Comparison of ENCODE assay signal across 21 cellular contexts in the genomic region with DNA sequence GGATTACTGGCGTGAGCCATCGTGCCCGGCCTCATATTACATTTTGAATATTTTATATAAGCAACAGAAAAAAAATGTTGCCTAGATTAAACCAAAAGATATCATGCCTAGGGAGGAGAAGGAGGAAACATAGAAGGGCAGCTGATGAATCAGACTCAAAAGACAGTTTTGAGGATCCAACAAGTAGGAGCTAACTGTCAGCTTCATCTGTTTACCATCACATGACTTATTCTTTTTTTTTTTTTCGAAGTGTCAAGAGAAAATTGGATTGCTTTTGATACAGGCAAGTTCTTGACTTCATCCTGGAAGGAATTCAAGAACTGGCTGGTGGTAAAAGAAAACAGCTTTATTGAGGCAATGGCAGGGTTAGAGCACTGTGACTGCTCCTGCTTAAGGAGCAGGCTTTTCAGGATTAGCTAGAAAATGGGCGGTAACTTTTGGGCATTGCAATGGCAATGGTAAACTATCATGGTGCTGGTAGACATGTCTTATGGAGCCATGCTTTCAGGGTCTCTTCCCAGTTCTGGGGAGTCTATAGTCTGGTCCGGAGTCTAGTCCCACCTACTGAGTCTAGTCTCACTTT.
"Had no signal": no experiment of that assay in that cellular context is flagged by ENCODE, and none has a peak within 500 bp of the region (broad histone marks: within the 10 kb centered on the region; RNA-seq: fewer than 3 reads in every experiment).

No MANE protein-coding gene starts in this region.

- H3K4me1 ChIP-seq: breast epithelium, lower lobe of right lung, prostate gland, tibial nerve had no signal

- H3K27ac ChIP-seq: breast epithelium, esophagus muscularis mucosa, lower lobe of right lung, prostate gland, skin epidermis, tibial nerve had no signal

- H3K27me3 ChIP-seq: breast epithelium, esophagus muscularis mucosa, tibial nerve had no signal

- DNase-seq: activated CD4-positive, alpha-beta T cell treated with anti-CD3 and anti-CD28 coated beads, Interleukin-2, amount 10 ng/mL, durations not matched to agents 7 days and 5 days; activated CD8-positive, alpha-beta memory T cell treated with anti-CD3 and anti-CD28 coated beads for 24 hours; activated naive CD4-positive, alpha-beta T cell; activated naive CD8-positive, alpha-beta T cell treated with anti-CD3 and anti-CD28 coated beads, Interleukin-2, amount 10 ng/mL, durations not matched to agents 7 days and 5 days; activated T-cell treated with anti-CD3 and anti-CD28 coated beads for 4 hours; aorta; cerebellar nuclear complex; head of caudate nucleus; lower lobe of right lung; right cardiac atrium; stimulated activated CD4-positive, alpha-beta T cell treated with anti-CD3 and anti-CD28 coated beads, Interleukin-15, amount 100 ng/mL, for 24 hours; stimulated activated CD4-positive, alpha-beta T cell treated with anti-CD3 and anti-CD28 coated beads, Interleukin-4, amount 100 ng/mL, for 4 hours; stimulated activated CD8-positive, alpha-beta memory T cell treated with anti-CD3 and anti-CD28 coated beads, Interleukin-4, amount 100 ng/mL, for 48 hours; stimulated activated naive CD4-positive, alpha-beta T cell treated with Interleukin-2 at 50 U/mL for 16 hours; substantia nigra; SW 1271 had no signal

- H3K36me3 ChIP-seq: breast epithelium, esophagus muscularis mucosa, lower lobe of right lung, prostate gland, tibial nerve had no signal

- H3K4me3 ChIP-seq: breast epithelium, esophagus muscularis mucosa, lower lobe of right lung, prostate gland, skin epidermis, tibial nerve had no signal

- H3K9me3 ChIP-seq: breast epithelium, lower lobe of right lung, prostate gland, tibial nerve had no signal

- ATAC-seq: lower lobe of right lung, right cardiac atrium had no signal
